ENCODE assay signal across 22 cellular contexts in the genomic region with DNA sequence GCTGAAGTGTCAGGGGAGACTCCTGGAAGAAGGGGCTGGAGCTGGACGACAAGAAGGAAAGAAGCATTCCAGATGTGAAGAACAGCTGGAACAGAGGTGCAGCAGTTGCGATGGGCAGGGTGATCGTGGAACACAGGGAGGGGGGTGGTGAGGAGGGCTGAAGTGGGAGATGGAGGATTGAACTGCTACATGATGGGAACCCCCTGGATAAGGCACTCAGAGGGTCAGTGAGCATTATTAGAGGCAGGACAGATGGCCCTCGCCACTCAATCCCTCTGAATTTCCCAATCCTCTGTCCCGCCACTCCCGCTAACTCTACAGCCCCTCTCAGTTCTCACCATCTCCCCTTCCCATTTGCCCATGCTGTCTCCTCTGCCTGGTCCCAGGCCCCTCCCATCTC. TPM values are rescaled to one million over a fixed set of nuclear protein-coding genes. Genes with fewer than 3 reads are reported as not detected.
A peak's percentile ranks its signal among the peaks of the same experiment; 100 is the strongest.
DNase-seq lines count a peak whose midpoint lies in the region; ATAC-seq and TF ChIP-seq lines count a peak whose summit lies in the region.
"Had no signal": no experiment of that assay in that cellular context is flagged by ENCODE, and none has a peak within 500 bp of the region (broad histone marks: within the 10 kb centered on the region; RNA-seq: fewer than 3 reads in every experiment).

No MANE protein-coding gene starts in this region.

- peaks cover 34 to 37% of the 10 kb centered on the region in 2 donors for H3K36me3 Mint-ChIP-seq in stimulated activated naive B cell treated with anti-CD40 and anti-IgM and Interleukin-4, amounts not matched to agents 10 μg/mL and 1 μg/mL and 100 μg/mL, for 72 hours

- no peaks in the 10 kb centered on the region for H4K20me1 ChIP-seq in BLaER1

- CTCF ChIA-PET in RWPE1 (lab: Yijun Ruan, JAX): interaction anchor here (0.5 to 0.6 kb wide), 6 partner anchors 10 to 793 kb away, joined by 3 to 8 read pairs (median 4); no protein-coding TSS in a partner anchor

- H3K9me3 Mint-ChIP-seq in stimulated activated naive B cell treated with anti-CD40 and anti-IgM and Interleukin-4, amounts not matched to agents 10 μg/mL and 1 μg/mL and 100 μg/mL, for 72 hours: peaks cover 6 to 10% of the 10 kb centered on the region in 2 donors
- H3K9me3 Mint-ChIP-seq: activated CD8-positive, alpha-beta T cell treated with anti-CD3 and anti-CD28 coated beads for 36 hours; GM23338; naive thymus-derived CD8-positive, alpha-beta T cell had no signal

- H3K4me3 ChIP-seq in BLaER1 (no peak overlapping the region), left lung (no peak overlapping the region)
- H3K4me3 ChIP-seq: dorsolateral prefrontal cortex, GM23338 had no signal

- no peaks in the 10 kb centered on the region for H3K27me3 Mint-ChIP-seq in stimulated activated naive B cell treated with anti-CD40 and anti-IgM and Interleukin-4, amounts not matched to agents 10 μg/mL and 1 μg/mL and 100 μg/mL, for 72 hours
- H3K27me3 Mint-ChIP-seq: activated CD8-positive, alpha-beta T cell treated with anti-CD3 and anti-CD28 coated beads for 36 hours; naive thymus-derived CD8-positive, alpha-beta T cell; progenitor cell of endocrine pancreas had no signal

- peaks cover 16 to 30% of the 10 kb centered on the region in 2 donors for H3K4me1 Mint-ChIP-seq in stimulated activated naive B cell treated with anti-CD40 and anti-IgM and Interleukin-4, amounts not matched to agents 10 μg/mL and 1 μg/mL and 100 μg/mL, for 72 hours

- DNase-seq in RWPE1 (ENCODE audit: low spot score) (no peak), left lung (no peak), GM19238 (ENCODE audit: insufficient read length, low spot score) (no peak), HPDE6-E6E7 (ENCODE audit: extremely low spot score) (no peak), SKM-1 treated with dmso at 0.1 percent for 144 hours (lab: John Stamatoyannopoulos, UW; ENCODE audit: unreplicated experiment) (no peak), SW 1271 (lab: John Stamatoyannopoulos, UW) (no peak)
- DNase-seq in stimulated activated naive B cell treated with anti-CD40 and anti-IgM and Interleukin-4, amounts not matched to agents 10 μg/mL and 1 μg/mL and 100 μg/mL, for 72 hours: no peak
- DNase-seq: activated T-cell treated with anti-CD3 and anti-CD28 coated beads, Interleukin-2, amount 50 U/mL, for 1 hour; dorsolateral prefrontal cortex; mammary epithelial cell; NCI-H1092 treated with DMSO at 0.1 percent for 48 hours; NCI-H2081; SK-N-SH; stimulated activated CD4-positive, alpha-beta T cell treated with anti-CD3 and anti-CD28 coated beads, Interleukin-2, amount 100 ng/mL, for 24 hours; stimulated activated naive CD4-positive, alpha-beta T cell treated with Interleukin-2 at 50 U/mL for 16 hours had no signal

- peak overlapping the region; percentile 55 for H3K4me2 ChIP-seq in BLaER1
- H3K4me2 ChIP-seq: SK-N-SH had no signal

- peak overlapping the region; percentile 56 for H3K27ac Mint-ChIP-seq in stimulated activated naive B cell treated with anti-CD40 and anti-IgM and Interleukin-4, amounts not matched to agents 10 μg/mL and 1 μg/mL and 100 μg/mL, for 72 hours
- H3K27ac Mint-ChIP-seq: activated CD8-positive, alpha-beta T cell treated with anti-CD3 and anti-CD28 coated beads for 36 hours; GM23338; progenitor cell of endocrine pancreas had no signal

- H3K27ac ChIP-seq in BLaER1: 0 out of 2 replicates have a peak overlapping the region, but pooled peaks have one; percentile 7
- H3K27ac ChIP-seq in RWPE1: peak overlapping the region; percentile 46; the same call in 1 of the 2 replicates
- H3K27ac ChIP-seq in left lung: peak overlapping the region; percentile 66 to 67
- H3K27ac ChIP-seq: C4-2B, epithelial cell of prostate had no signal

- peaks cover 36% of the 10 kb centered on the region for H3K4me1 ChIP-seq in BLaER1
- H3K4me1 ChIP-seq in left lung: peaks cover 8 to 21% of the 10 kb centered on the region in 2 donors

- no peak for TF ChIP-seq CTCF in RWPE1 (conservative IDR thresholded peaks at IDR 0.05; ENCODE audit: low read depth)
- no peak for TF ChIP-seq CTCF in left lung (IDR thresholded peaks at IDR 0.05)

- H3K27me3 ChIP-seq in BLaER1: no peaks in the 10 kb centered on the region
- H3K27me3 ChIP-seq in left lung: no peaks in the 10 kb centered on the region
- H3K27me3 ChIP-seq: dorsolateral prefrontal cortex had no signal

- POLR2A ChIA-PET in RWPE1 (lab: Yijun Ruan, JAX; ENCODE audit: low non-redundant PET): interaction anchor here (0.7 kb wide), 1 partner anchor 565 kb away, joined by 3 read pairs; no protein-coding TSS in a partner anchor

- H3K9me3 ChIP-seq in BLaER1: no peaks in the 10 kb centered on the region
- no peaks in the 10 kb centered on the region for H3K9me3 ChIP-seq in left lung
- H3K9me3 ChIP-seq: SK-N-SH had no signal

- H3K9ac ChIP-seq in BLaER1: no peak overlapping the region
- H3K9ac ChIP-seq: SK-N-SH had no signal

- intact Hi-C loops in left lung (cut with DNase I): no loop called here

- H3K4me3 Mint-ChIP-seq in stimulated activated naive B cell treated with anti-CD40 and anti-IgM and Interleukin-4, amounts not matched to agents 10 μg/mL and 1 μg/mL and 100 μg/mL, for 72 hours: peak overlapping the region in 1 of 2 donors; percentile 52
- H3K4me3 Mint-ChIP-seq: activated CD8-positive, alpha-beta T cell treated with anti-CD3 and anti-CD28 coated beads for 36 hours; GM23338 had no signal

- ATAC-seq in left lung: no peak
- no peak for ATAC-seq in stimulated activated naive B cell treated with anti-CD40 and anti-IgM and Interleukin-4, amounts not matched to agents 10 μg/mL and 1 μg/mL and 100 μg/mL, for 72 hours (replicated peaks)

- peaks cover 34% of the 10 kb centered on the region for H3K36me3 ChIP-seq in BLaER1
- peaks cover 0 to 36% of the 10 kb centered on the region in 2 donors for H3K36me3 ChIP-seq in left lung

RNA-seq across cellular contexts. Expression of gene SERPINH1, which starts 14.0 kb away (rescaled TPM):
- total RNA-seq in left lung: 100 to 1,000 TPM; 358 to 516 TPM

RNA-seq across cellular contexts. Expression of gene GDPD5, which starts 50.3 kb away (rescaled TPM):
- 10 to 100 TPM; 10.5 to 15.5 TPM for total RNA-seq in left lung

Comparison
In these comparisons a context has a peak if more than half of its experiments do, and no peak if none do; other contexts are left out.
1. H3K27ac ChIP-seq: peak in every context shown above with its lines; median percentile 66 in left lung; 46 in RWPE1; 7 in BLaER1.